ENCODE assay signal across 1 cellular context in the genomic region with DNA sequence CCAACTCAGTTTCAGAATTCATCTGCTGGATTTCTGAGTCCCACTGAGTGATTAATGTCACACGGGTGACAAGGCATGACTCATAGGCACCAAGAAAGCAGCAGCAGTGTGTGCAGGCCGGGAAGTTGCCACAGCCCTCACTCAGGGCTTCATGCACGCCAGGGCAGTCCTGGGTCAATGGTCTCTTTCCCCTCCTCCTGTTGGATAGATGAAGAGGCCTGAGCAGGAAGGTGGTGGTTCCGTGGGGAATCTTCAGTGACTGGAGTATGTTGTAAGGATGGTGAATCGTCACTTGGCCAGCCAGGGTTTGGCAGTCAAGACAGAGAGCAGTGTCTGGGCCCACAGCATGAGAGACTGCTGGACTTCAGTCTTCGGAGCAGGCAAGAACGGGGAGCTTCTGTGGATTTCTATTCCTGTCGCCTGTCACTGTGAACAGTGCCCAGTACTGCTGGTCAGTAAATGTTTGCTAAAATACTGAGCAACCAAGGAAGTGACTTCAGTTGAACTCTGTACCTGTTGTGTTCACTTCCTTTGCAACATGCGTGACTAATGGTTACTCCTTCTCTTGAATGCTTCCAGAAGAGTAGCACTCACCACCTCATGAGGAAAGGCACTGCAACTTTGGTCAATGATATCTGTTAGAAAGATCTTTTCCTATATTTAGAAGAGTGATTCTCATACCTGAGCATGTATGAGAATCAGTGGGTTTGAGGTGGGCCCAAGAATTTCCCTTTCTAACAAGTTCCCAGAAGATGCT.
TF ChIP-seq lines count a peak whose summit lies in the region.

No MANE protein-coding gene starts in this region.

TF ChIP-seq in HepG2, 621 proteins besides CTCF, POLR2A, EP300 and RAD21 (continued from another document and continues in another):
- TF ChIP-seq, protein P1, sequence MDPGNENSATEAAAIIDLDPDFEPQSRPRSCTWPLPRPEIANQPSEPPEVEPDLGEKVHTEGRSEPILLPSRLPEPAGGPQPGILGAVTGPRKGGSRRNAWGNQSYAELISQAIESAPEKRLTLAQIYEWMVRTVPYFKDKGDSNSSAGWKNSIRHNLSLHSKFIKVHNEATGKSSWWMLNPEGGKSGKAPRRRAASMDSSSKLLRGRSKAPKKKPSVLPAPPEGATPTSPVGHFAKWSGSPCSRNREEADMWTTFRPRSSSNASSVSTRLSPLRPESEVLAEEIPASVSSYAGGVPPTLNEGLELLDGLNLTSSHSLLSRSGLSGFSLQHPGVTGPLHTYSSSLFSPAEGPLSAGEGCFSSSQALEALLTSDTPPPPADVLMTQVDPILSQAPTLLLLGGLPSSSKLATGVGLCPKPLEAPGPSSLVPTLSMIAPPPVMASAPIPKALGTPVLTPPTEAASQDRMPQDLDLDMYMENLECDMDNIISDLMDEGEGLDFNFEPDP (CRISPR knock-in tag; conservative IDR thresholded peaks at IDR 0.05): no peak
- TF ChIP-seq MLLT10 (CRISPR knock-in tag; IDR thresholded peaks at IDR 0.05): no peak
- no peak for TF ChIP-seq ZNF747 (CRISPR knock-in tag; IDR thresholded peaks at IDR 0.05; ENCODE audit: borderline replicate concordance)
- TF ChIP-seq KLF9 (CRISPR knock-in tag; IDR thresholded peaks at IDR 0.05; ENCODE audit: low read depth): 0 out of 2 replicates have a peak, but pooled peaks have one; percentile 25
- TF ChIP-seq ZNF501 (CRISPR knock-in tag; IDR thresholded peaks at IDR 0.05): peak; percentile 76
- TF ChIP-seq, protein P2, sequence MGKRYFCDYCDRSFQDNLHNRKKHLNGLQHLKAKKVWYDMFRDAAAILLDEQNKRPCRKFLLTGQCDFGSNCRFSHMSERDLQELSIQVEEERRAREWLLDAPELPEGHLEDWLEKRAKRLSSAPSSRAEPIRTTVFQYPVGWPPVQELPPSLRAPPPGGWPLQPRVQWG (CRISPR knock-in tag; IDR thresholded peaks at IDR 0.05; ENCODE audit: borderline replicate concordance, low read depth): no peak
- TF ChIP-seq NFKB2 (CRISPR knock-in tag; IDR thresholded peaks at IDR 0.05; ENCODE audit: borderline replicate concordance): peak; percentile 35; the same call in 1 of the 2 replicates
- TF ChIP-seq, protein P3, sequence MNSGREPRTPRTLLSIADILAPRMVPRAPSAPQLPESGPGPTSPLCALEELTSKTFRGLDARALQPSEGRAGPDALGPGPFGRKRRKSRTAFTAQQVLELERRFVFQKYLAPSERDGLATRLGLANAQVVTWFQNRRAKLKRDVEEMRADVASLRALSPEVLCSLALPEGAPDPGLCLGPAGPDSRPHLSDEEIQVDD (CRISPR knock-in tag; IDR thresholded peaks at IDR 0.05; ENCODE audit: borderline replicate concordance): no peak
- peak; percentile 51; the same call in 1 of the 2 replicates for TF ChIP-seq ZNF761 (CRISPR knock-in tag; conservative IDR thresholded peaks at IDR 0.05)
- TF ChIP-seq, protein P4, sequence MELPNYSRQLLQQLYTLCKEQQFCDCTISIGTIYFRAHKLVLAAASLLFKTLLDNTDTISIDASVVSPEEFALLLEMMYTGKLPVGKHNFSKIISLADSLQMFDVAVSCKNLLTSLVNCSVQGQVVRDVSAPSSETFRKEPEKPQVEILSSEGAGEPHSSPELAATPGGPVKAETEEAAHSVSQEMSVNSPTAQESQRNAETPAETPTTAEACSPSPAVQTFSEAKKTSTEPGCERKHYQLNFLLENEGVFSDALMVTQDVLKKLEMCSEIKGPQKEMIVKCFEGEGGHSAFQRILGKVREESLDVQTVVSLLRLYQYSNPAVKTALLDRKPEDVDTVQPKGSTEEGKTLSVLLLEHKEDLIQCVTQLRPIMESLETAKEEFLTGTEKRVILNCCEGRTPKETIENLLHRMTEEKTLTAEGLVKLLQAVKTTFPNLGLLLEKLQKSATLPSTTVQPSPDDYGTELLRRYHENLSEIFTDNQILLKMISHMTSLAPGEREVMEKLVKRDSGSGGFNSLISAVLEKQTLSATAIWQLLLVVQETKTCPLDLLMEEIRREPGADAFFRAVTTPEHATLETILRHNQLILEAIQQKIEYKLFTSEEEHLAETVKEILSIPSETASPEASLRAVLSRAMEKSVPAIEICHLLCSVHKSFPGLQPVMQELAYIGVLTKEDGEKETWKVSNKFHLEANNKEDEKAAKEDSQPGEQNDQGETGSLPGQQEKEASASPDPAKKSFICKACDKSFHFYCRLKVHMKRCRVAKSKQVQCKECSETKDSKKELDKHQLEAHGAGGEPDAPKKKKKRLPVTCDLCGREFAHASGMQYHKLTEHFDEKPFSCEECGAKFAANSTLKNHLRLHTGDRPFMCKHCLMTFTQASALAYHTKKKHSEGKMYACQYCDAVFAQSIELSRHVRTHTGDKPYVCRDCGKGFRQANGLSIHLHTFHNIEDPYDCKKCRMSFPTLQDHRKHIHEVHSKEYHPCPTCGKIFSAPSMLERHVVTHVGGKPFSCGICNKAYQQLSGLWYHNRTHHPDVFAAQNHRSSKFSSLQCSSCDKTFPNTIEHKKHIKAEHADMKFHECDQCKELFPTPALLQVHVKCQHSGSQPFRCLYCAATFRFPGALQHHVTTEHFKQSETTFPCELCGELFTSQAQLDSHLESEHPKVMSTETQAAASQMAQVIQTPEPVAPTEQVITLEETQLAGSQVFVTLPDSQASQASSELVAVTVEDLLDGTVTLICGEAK (IDR thresholded peaks at IDR 0.05): peak; percentile 22; the same call in 1 of the 2 replicates
- TF ChIP-seq, protein P4 (CRISPR knock-in tag; IDR thresholded peaks at IDR 0.05): no peak
- peak; percentile 44; the same call in 1 of the 2 replicates for TF ChIP-seq HMG20A (CRISPR knock-in tag; IDR thresholded peaks at IDR 0.05; ENCODE audit: borderline replicate concordance)
- peak; percentile 25 for TF ChIP-seq ZEB1 (IDR thresholded peaks at IDR 0.05; ENCODE audit: insufficient replicate concordance, low read depth)
- TF ChIP-seq, protein P5, sequence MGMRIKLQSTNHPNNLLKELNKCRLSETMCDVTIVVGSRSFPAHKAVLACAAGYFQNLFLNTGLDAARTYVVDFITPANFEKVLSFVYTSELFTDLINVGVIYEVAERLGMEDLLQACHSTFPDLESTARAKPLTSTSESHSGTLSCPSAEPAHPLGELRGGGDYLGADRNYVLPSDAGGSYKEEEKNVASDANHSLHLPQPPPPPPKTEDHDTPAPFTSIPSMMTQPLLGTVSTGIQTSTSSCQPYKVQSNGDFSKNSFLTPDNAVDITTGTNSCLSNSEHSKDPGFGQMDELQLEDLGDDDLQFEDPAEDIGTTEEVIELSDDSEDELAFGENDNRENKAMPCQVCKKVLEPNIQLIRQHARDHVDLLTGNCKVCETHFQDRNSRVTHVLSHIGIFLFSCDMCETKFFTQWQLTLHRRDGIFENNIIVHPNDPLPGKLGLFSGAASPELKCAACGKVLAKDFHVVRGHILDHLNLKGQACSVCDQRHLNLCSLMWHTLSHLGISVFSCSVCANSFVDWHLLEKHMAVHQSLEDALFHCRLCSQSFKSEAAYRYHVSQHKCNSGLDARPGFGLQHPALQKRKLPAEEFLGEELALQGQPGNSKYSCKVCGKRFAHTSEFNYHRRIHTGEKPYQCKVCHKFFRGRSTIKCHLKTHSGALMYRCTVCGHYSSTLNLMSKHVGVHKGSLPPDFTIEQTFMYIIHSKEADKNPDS (CRISPR knock-in tag; IDR thresholded peaks at IDR 0.05): no peak
- 0 out of 2 replicates have a peak, but pooled peaks have one; percentile 25 for TF ChIP-seq ZBTB42 (CRISPR knock-in tag; IDR thresholded peaks at IDR 0.05)
- TF ChIP-seq RNF2 (conservative IDR thresholded peaks at IDR 0.05; ENCODE audit: low read depth): peak; percentile 71
- no peak for TF ChIP-seq ZNF207 (IDR thresholded peaks at IDR 0.05; ENCODE audit: borderline replicate concordance)
- TF ChIP-seq, protein P6, sequence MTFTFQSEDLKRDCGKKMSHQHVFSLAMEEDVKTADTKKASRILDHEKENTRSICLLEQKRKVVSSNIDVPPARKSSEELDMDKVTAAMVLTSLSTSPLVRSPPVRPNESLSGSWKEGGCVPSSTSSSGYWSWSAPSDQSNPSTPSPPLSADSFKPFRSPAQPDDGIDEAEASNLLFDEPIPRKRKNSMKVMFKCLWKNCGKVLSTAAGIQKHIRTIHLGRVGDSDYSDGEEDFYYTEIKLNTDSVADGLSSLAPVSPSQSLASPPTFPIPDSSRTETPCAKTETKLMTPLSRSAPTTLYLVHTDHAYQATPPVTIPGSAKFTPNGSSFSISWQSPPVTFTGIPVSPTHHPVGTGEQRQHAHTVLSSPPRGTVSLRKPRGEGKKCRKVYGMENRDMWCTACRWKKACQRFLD (CRISPR knock-in tag; IDR thresholded peaks at IDR 0.05; ENCODE audit: borderline replicate concordance): no peak
- no peak for TF ChIP-seq ZNF232 (CRISPR knock-in tag; IDR thresholded peaks at IDR 0.05; ENCODE audit: borderline replicate concordance)
- no peak for TF ChIP-seq SMARCC2 (IDR thresholded peaks at IDR 0.05)
- no peak for TF ChIP-seq YY1 (IDR thresholded peaks at IDR 0.05; ENCODE audit: insufficient read depth, insufficient replicate concordance, low read depth, low read length)
- TF ChIP-seq U2AF2 (IDR thresholded peaks at IDR 0.05; ENCODE audit: low read depth, low read length): no peak
- TF ChIP-seq, protein P7, sequence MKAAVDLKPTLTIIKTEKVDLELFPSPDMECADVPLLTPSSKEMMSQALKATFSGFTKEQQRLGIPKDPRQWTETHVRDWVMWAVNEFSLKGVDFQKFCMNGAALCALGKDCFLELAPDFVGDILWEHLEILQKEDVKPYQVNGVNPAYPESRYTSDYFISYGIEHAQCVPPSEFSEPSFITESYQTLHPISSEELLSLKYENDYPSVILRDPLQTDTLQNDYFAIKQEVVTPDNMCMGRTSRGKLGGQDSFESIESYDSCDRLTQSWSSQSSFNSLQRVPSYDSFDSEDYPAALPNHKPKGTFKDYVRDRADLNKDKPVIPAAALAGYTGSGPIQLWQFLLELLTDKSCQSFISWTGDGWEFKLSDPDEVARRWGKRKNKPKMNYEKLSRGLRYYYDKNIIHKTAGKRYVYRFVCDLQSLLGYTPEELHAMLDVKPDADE (CRISPR knock-in tag; IDR thresholded peaks at IDR 0.05): no peak
- peak; percentile 92 for TF ChIP-seq ZSCAN9 (CRISPR knock-in tag; IDR thresholded peaks at IDR 0.05; ENCODE audit: borderline replicate concordance)
- TF ChIP-seq CENPT (CRISPR knock-in tag; IDR thresholded peaks at IDR 0.05; ENCODE audit: low read depth): no peak
- 0 out of 2 replicates have a peak, but pooled peaks have one; percentile 44 for TF ChIP-seq KDM3A (CRISPR knock-in tag; IDR thresholded peaks at IDR 0.05; ENCODE audit: low read depth)
- no peak for TF ChIP-seq ZFP62 (CRISPR knock-in tag; IDR thresholded peaks at IDR 0.05)
- TF ChIP-seq ZFP1 (CRISPR knock-in tag; IDR thresholded peaks at IDR 0.05): peak; percentile 77
- TF ChIP-seq RXRB (CRISPR knock-in tag; IDR thresholded peaks at IDR 0.05; ENCODE audit: borderline replicate concordance): peak; percentile 76; the same call in 1 of the 2 replicates
- 0 out of 2 replicates have a peak, but pooled peaks have one; percentile 51 for TF ChIP-seq MEIS2 (CRISPR knock-in tag; IDR thresholded peaks at IDR 0.05)
- TF ChIP-seq, protein P8, sequence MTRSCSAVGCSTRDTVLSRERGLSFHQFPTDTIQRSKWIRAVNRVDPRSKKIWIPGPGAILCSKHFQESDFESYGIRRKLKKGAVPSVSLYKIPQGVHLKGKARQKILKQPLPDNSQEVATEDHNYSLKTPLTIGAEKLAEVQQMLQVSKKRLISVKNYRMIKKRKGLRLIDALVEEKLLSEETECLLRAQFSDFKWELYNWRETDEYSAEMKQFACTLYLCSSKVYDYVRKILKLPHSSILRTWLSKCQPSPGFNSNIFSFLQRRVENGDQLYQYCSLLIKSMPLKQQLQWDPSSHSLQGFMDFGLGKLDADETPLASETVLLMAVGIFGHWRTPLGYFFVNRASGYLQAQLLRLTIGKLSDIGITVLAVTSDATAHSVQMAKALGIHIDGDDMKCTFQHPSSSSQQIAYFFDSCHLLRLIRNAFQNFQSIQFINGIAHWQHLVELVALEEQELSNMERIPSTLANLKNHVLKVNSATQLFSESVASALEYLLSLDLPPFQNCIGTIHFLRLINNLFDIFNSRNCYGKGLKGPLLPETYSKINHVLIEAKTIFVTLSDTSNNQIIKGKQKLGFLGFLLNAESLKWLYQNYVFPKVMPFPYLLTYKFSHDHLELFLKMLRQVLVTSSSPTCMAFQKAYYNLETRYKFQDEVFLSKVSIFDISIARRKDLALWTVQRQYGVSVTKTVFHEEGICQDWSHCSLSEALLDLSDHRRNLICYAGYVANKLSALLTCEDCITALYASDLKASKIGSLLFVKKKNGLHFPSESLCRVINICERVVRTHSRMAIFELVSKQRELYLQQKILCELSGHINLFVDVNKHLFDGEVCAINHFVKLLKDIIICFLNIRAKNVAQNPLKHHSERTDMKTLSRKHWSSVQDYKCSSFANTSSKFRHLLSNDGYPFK (CRISPR knock-in tag; IDR thresholded peaks at IDR 0.05; ENCODE audit: borderline replicate concordance): no peak
- TF ChIP-seq SATB2 (CRISPR knock-in tag; IDR thresholded peaks at IDR 0.05): no peak
- TF ChIP-seq ZNF775 (CRISPR knock-in tag; IDR thresholded peaks at IDR 0.05; ENCODE audit: borderline replicate concordance): no peak
- TF ChIP-seq WIZ (CRISPR knock-in tag; IDR thresholded peaks at IDR 0.05): 0 out of 2 replicates have a peak, but pooled peaks have one; percentile 90
- TF ChIP-seq ZNF460 (CRISPR knock-in tag; IDR thresholded peaks at IDR 0.05; ENCODE audit: borderline replicate concordance): no peak
- TF ChIP-seq MZF1 (CRISPR knock-in tag; IDR thresholded peaks at IDR 0.05; ENCODE audit: borderline replicate concordance): no peak
